In the genomic region with DNA sequence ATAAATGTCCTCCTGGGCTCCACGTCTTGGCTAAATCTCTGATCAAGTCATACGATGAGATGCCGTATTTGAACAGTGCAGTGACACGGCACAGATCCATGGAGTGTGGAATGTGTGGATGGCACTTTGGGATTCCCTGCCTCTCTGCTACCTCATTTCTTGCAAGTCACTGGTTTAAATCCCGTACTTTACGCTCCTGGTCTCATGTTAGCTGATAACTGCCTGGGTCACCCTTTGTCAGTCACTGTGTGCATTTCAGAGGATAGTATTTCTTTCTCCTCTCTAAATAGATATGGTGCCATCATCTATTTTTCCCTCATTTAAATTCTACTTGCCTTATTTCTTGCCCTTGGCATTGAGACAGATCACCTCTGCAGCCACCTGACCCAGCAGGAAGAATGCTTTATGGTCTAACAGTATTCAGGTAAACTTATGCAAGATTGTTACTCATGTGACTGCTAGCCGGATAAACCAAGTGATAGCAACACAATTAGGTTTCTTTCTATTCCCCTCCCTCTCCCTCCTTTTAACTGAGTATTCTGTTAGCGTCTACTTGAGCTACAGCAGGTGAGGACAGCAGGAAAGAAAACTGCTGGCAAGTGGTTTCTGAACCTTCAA, we compare ENCODE assay signal across 25 cellular contexts. TPM values are rescaled to one million over a fixed set of nuclear protein-coding genes. Genes with fewer than 3 reads are reported as not detected.
DNase-seq lines count a peak whose midpoint lies in the region; ATAC-seq and TF ChIP-seq lines count a peak whose summit lies in the region.
"Had no signal": no experiment of that assay in that cellular context is flagged by ENCODE, and none has a peak within 500 bp of the region (broad histone marks: within the 10 kb centered on the region; RNA-seq: fewer than 3 reads in every experiment).

No MANE protein-coding gene starts in this region.

- no peaks in the 10 kb centered on the region for H3K79me2 ChIP-seq in KMS-11 (ENCODE audit: insufficient read depth, low read depth)
- H3K79me2 ChIP-seq: parathyroid adenoma had no signal

- intact Hi-C loops in gastrocnemius medialis (cut with DNase I; ENCODE audit: low total_unique reads) = loop anchor here (5.0 to 10.0 kb wide), 2 partner anchors 483 to 629 kb away; a partner anchor contains a TSS

- DNase-seq in left kidney (ENCODE audit: low read depth, low spot score) = peak; percentile 5
- peak; percentile 30 to 32 for DNase-seq in gastrocnemius medialis
- DNase-seq in T-helper 2 cell = no peak
- DNase-seq: activated CD4-positive, alpha-beta T cell treated with anti-CD3 and anti-CD28 coated beads, Interleukin-2, amount 10 ng/mL, durations not matched to agents 7 days and 5 days; activated CD8-positive, alpha-beta memory T cell treated with anti-CD3 and anti-CD28 coated beads, Interleukin-2, amount 10 ng/mL, durations not matched to agents 7 days and 5 days; AML-193; anterior cingulate cortex; dermis blood vessel endothelial cell; DMS53; GDM1; GOT3; Karpas-422; kidney glomerular epithelial cell; NCI-H1694; NCI-H69; stimulated activated CD8-positive, alpha-beta memory T cell treated with anti-CD3 and anti-CD28 coated beads, Interleukin-4, amount 100 ng/mL, for 48 hours; stomach; T-helper 9 cell; tibial artery had no signal

- peak in 1 of 2 donors; percentile 45 for TF ChIP-seq POLR2A in gastrocnemius medialis (IDR thresholded peaks at IDR 0.05)

- peak; percentile 72 to 73 for ATAC-seq in gastrocnemius medialis
- no peak for ATAC-seq in GM19463 (IDR thresholded peaks at IDR 0.05; ENCODE audit: unreplicated experiment)
- no peak for ATAC-seq in HG03139 (IDR thresholded peaks at IDR 0.05; ENCODE audit: unreplicated experiment)
- ATAC-seq: activated CD8-positive, alpha-beta memory T cell treated with anti-CD3 and anti-CD28 coated beads, Interleukin-2, amount 10 ng/mL, durations not matched to agents 7 days and 5 days; natural killer cell treated with Interleukin-12 subunit alpha and Interleukin-12 subunit beta and Interleukin-15 and Interleukin-18, amount 100 ng/mL, for 72 hours had no signal

- no peaks in the 10 kb centered on the region for H3K36me3 ChIP-seq in KMS-11 (ENCODE audit: insufficient read depth)
- no peaks in the 10 kb centered on the region for H3K36me3 ChIP-seq in gastrocnemius medialis
- H3K36me3 ChIP-seq: stomach, tibial artery had no signal

- peak overlapping the region; percentile 14 for H3K4me2 ChIP-seq in KMS-11

- no peak overlapping the region for H3K9ac ChIP-seq in KMS-11
- H3K9ac ChIP-seq: parathyroid adenoma had no signal

- in situ Hi-C loops in gastrocnemius medialis (cut with MboI; ENCODE audit: low sequenced_read_pairs in 4 of 4) = no loop called here

- no peaks in the 10 kb centered on the region for H3K27me3 ChIP-seq in KMS-11 (ENCODE audit: insufficient read depth, low read depth)
- H3K27me3 ChIP-seq in gastrocnemius medialis = no peaks in the 10 kb centered on the region
- H3K27me3 ChIP-seq: stomach, tibial artery had no signal

- H3K27ac ChIP-seq in KMS-11 = peak overlapping the region; percentile 19; the same call in 1 of the 2 replicates
- H3K27ac ChIP-seq in VCaP = peak overlapping the region; percentile 58
- peak overlapping the region; percentile 91 to 96 (median 93) for H3K27ac ChIP-seq in gastrocnemius medialis
- H3K27ac ChIP-seq: parathyroid adenoma, stomach, tibial artery had no signal

- no peak overlapping the region for H3K4me3 ChIP-seq in KMS-11 (IDR thresholded peaks at IDR 0.05; ENCODE audit: insufficient read depth, low read depth, low read length)
- H3K4me3 ChIP-seq in gastrocnemius medialis = peak overlapping the region; percentile 59 to 75 (median 62)
- H3K4me3 ChIP-seq: stomach, tibial artery had no signal

- H2AFZ ChIP-seq in KMS-11 (ENCODE audit: low read depth) = peak overlapping the region; percentile 61
- H2AFZ ChIP-seq: parathyroid adenoma had no signal

- H3K4me1 ChIP-seq in KMS-11 (ENCODE audit: low read depth, poor library complexity, severe bottlenecking) (peaks cover 30% of the 10 kb centered on the region), gastrocnemius medialis (peaks cover 24 to 45% of the 10 kb centered on the region in 2 donors)
- H3K4me1 ChIP-seq: stomach, tibial artery had no signal

- H3K9me3 ChIP-seq in gastrocnemius medialis = no peaks in the 10 kb centered on the region
- H3K9me3 ChIP-seq: stomach, tibial artery had no signal

- no peak for TF ChIP-seq CTCF in KMS-11 (conservative IDR thresholded peaks at IDR 0.05; ENCODE audit: low read depth, low read length)
- TF ChIP-seq CTCF in VCaP (conservative IDR thresholded peaks at IDR 0.05) = no peak
- no peak for TF ChIP-seq CTCF in gastrocnemius medialis (IDR thresholded peaks at IDR 0.05 in 4 of 5, conservative IDR thresholded peaks at IDR 0.05 in 1 of 5)

- no peaks in the 10 kb centered on the region for H4K20me1 ChIP-seq in KMS-11 (ENCODE audit: insufficient read depth)

RNA-seq across cellular contexts. Expression of a gene that starts 2.8 kb away (rescaled TPM):
- 10 to 100 TPM; 12.1 to 58.5 (median 21.3) TPM for total RNA-seq in gastrocnemius medialis
- total RNA-seq: activated CD4-positive, alpha-beta T cell treated with anti-CD3 and anti-CD28 coated beads, Interleukin-2, amount 10 ng/mL, durations not matched to agents 7 days and 5 days; activated CD8-positive, alpha-beta memory T cell treated with anti-CD3 and anti-CD28 coated beads, Interleukin-2, amount 10 ng/mL, durations not matched to agents 7 days and 5 days; natural killer cell treated with Interleukin-12 subunit alpha and Interleukin-12 subunit beta and Interleukin-15 and Interleukin-18, amount 100 ng/mL, for 72 hours had no signal

Comparison
In these comparisons a context has a peak if more than half of its experiments do, and no peak if none do; other contexts are left out.
1. H3K27ac ChIP-seq: peak in every context shown above with its lines; median percentile 93 in gastrocnemius medialis; 58 in VCaP; 19 in KMS-11.
2. DNase-seq: peak in left kidney (single experiment) and gastrocnemius medialis (2 of 2); none in T-helper 2 cell (0 of 5).
3. ATAC-seq: peak in gastrocnemius medialis (2 of 2); none in GM19463 (single experiment) and HG03139 (single experiment).